In genomic region chr1:89600792-89601191, GRCh38 we compare ENCODE assay signal across 1 cellular context.
TF ChIP-seq lines count a peak whose summit lies in the region.

No MANE protein-coding gene starts in this region.

TF ChIP-seq in HepG2, 621 proteins besides CTCF, POLR2A, EP300 and RAD21:
- TF ChIP-seq XRCC5 (optimal IDR thresholded peaks at IDR 0.05; ENCODE audit: low read length) (no peak), ZNF782 (CRISPR knock-in tag; IDR thresholded peaks at IDR 0.05; ENCODE audit: borderline replicate concordance) (no peak), ZNF205 (CRISPR knock-in tag; IDR thresholded peaks at IDR 0.05) (no peak), ZNF746 (CRISPR knock-in tag; IDR thresholded peaks at IDR 0.05) (no peak), ZNF598 (CRISPR knock-in tag; IDR thresholded peaks at IDR 0.05; ENCODE audit: borderline replicate concordance) (no peak), KAT2B (IDR thresholded peaks at IDR 0.05; ENCODE audit: borderline replicate concordance, low read depth, low read length) (no peak)
- TF ChIP-seq, protein P1, sequence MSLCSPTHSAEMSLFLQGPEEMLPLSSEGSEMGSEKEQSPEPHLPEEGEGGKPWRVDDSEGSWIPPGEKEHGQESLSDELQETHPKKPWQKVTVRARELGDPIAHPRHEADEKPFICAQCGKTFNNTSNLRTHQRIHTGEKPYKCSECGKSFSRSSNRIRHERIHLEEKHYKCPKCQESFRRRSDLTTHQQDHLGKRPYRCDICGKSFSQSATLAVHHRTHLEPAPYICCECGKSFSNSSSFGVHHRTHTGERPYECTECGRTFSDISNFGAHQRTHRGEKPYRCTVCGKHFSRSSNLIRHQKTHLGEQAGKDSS (CRISPR knock-in tag; IDR thresholded peaks at IDR 0.05; ENCODE audit: borderline replicate concordance, low read depth), result no peak
